17 cellular contexts compared by ENCODE assay signal in the genomic region with DNA sequence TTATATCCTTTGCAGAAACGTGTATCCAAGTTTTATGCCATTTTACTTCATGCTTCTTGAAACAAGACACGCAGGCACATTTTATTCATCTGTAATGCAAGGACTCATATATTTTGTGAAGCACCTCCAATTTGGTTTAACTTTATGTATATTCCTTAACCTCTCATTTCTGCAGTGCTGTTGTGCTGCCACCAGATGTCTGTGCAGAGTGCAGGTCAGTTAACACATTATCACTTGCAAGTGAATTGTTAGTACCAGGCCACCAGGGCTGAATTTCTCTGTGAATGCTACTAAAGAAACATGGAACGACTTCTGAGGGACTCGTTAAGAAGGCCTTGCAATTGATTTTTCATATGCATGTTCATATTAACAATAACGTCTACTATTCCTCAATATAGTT.
DNase-seq lines count a peak whose midpoint lies in the region; FAIRE-seq and TF ChIP-seq lines count a peak whose summit lies in the region.
"Had no signal": no experiment of that assay in that cellular context is flagged by ENCODE, and none has a peak within 500 bp of the region (broad histone marks: within the 10 kb centered on the region; RNA-seq: fewer than 3 reads in every experiment).

No MANE protein-coding gene starts in this region.

- H2BK5ac ChIP-seq in H1 (ENCODE audit: low read depth, low read length), result no peak overlapping the region

- peak; percentile 90 for FAIRE-seq in H1 (lab: Jason Lieb, UNC)

- H4K20me1 ChIP-seq in H1 (replicated peaks in 1 of 2; ENCODE audit: control insufficient read depth in 1 of 2, insufficient read depth in 2 of 2, low read length in 2 of 2) (no peaks in the 10 kb centered on the region), GM23248 (ENCODE audit: insufficient read depth) (no peaks in the 10 kb centered on the region)

- H3K9ac ChIP-seq in H1 (replicated peaks in 1 of 4; ENCODE audit: extremely low read depth in 1 of 4, low read depth in 3 of 4, low read length in 3 of 4) (no peak overlapping the region), GM23248 (no peak overlapping the region)

- no peaks in the 10 kb centered on the region for H3K9me2 ChIP-seq in GM23248 (ENCODE audit: insufficient read depth)

- no peak overlapping the region for H3K23ac ChIP-seq in H1 (ENCODE audit: insufficient read length)

- H3K27ac ChIP-seq in H1 (ENCODE audit: low read depth, low read length) (no peak overlapping the region), GM23248 (no peak overlapping the region)

- no peak overlapping the region for H2BK12ac ChIP-seq in H1 (ENCODE audit: low read depth, low read length)

- CTCF ChIA-PET in H1 (lab: Charles Lee; ENCODE audit: partially characterized antibody), result no interaction called here

- H3K14ac ChIP-seq in H1 (ENCODE audit: insufficient read length), result no peak overlapping the region

- H2BK20ac ChIP-seq in H1 (ENCODE audit: low read length), result no peak overlapping the region

- no peak overlapping the region for H2BK120ac ChIP-seq in H1 (replicated peaks; ENCODE audit: low read depth, low read length)

- DNase-seq in NCI-H748 (lab: John Stamatoyannopoulos, UW; ENCODE audit: unreplicated experiment) (peak; percentile 1), NCI-H748 treated with DMSO at 0.1 percent for 48 hours (lab: John Stamatoyannopoulos, UW) (no peak), NB4 (ENCODE audit: low read depth) (peak; percentile 7), H1 (ENCODE audit: low read depth in 1 of 2, low spot score in 2 of 2) (no peak), superior temporal gyrus (ENCODE audit: extremely low spot score) (peak; percentile 4), cardiac septum (ENCODE audit: low spot score) (no peak), GM23248 (no peak), NCI-H1694 (lab: John Stamatoyannopoulos, UW) (no peak)
- DNase-seq: activated CD4-positive, alpha-beta T cell treated with anti-CD3 and anti-CD28 coated beads, Interleukin-2, amount 10 ng/mL, durations not matched to agents 24 days and 14 days; activated naive CD8-positive, alpha-beta T cell treated with anti-CD3 and anti-CD28 coated beads, Interleukin-2, amount 10 ng/mL, durations not matched to agents 7 days and 5 days; activated T-cell treated with anti-CD3 and anti-CD28 coated beads for 4 hours; GOT3; IMR-90; NCI-H1436 treated with DMSO at 0.1 percent for 48 hours; NCI-H510A; stimulated activated CD4-positive, alpha-beta T cell treated with anti-CD3 and anti-CD28 coated beads, Interleukin-1b, Interleukin-23, amount 100 ng/mL, for 48 hours had no signal

- H3K9me3 ChIP-seq in H1 (ENCODE audit: insufficient read depth in 2 of 2, low read depth in 1 of 2, low read length in 1 of 2) (no peaks in the 10 kb centered on the region), GM23248 (ENCODE audit: low read depth) (no peaks in the 10 kb centered on the region)

- H3K79me1 ChIP-seq in H1 (ENCODE audit: low read depth, low read length), result no peaks in the 10 kb centered on the region

- no peak overlapping the region for H3K4me2 ChIP-seq in H1 (ENCODE audit: insufficient read depth in 1 of 2, low read depth in 2 of 2, low read length in 2 of 2)
- no peak overlapping the region for H3K4me2 ChIP-seq in GM23248 (ENCODE audit: unreplicated experiment)

- no peak overlapping the region for H2AK5ac ChIP-seq in H1 (ENCODE audit: low read depth, low read length)

- no peak overlapping the region for H4K8ac ChIP-seq in H1 (ENCODE audit: extremely low read depth, insufficient read depth, low read length)

- POLR2A ChIA-PET in H1 (lab: Charles Lee; ENCODE audit: partially characterized antibody), result no interaction called here

- H3K4me1 ChIP-seq in H1 (replicated peaks in 1 of 4; ENCODE audit: control insufficient read depth in 3 of 4, insufficient read depth in 4 of 4, low read length in 3 of 4) (no peaks in the 10 kb centered on the region), GM23248 (ENCODE audit: insufficient read depth) (no peaks in the 10 kb centered on the region)

- H2AFZ ChIP-seq in H1 (ENCODE audit: low read length) (no peak overlapping the region), GM23248 (no peak overlapping the region)

- H4K5ac ChIP-seq in H1 (ENCODE audit: insufficient read length, low read depth, low read length), result no peak overlapping the region

- H3K4ac ChIP-seq in H1 (replicated peaks; ENCODE audit: insufficient read length, low read depth, low read length), result no peak overlapping the region

- no peak overlapping the region for H3K18ac ChIP-seq in H1 (ENCODE audit: extremely low read depth, low read length)

- H3K4me3 ChIP-seq in NB4 (ENCODE audit: low read depth, low read length), result no peak overlapping the region
- no peak overlapping the region for H3K4me3 ChIP-seq in H1 (ENCODE audit: extremely low read depth in 1 of 4, insufficient read depth in 2 of 4, low read depth in 3 of 4, low read length in 4 of 4)
- no peak overlapping the region for H3K4me3 ChIP-seq in GM23248
- H3K4me3 ChIP-seq: lung had no signal

- H3K79me2 ChIP-seq in H1 (ENCODE audit: control insufficient read depth in 1 of 2, insufficient read depth in 2 of 2, low read length in 2 of 2), result no peaks in the 10 kb centered on the region
- H3K79me2 ChIP-seq in GM23248 (ENCODE audit: insufficient read depth), result no peaks in the 10 kb centered on the region

- H2BK15ac ChIP-seq in H1 (ENCODE audit: low read length), result no peak overlapping the region

- H3K56ac ChIP-seq in H1 (replicated peaks; ENCODE audit: insufficient read length, low read depth, low read length), result no peak overlapping the region

- no peak for TF ChIP-seq EP300 in H1 (IDR thresholded peaks at IDR 0.05; ENCODE audit: borderline replicate concordance in 1 of 2, low read depth in 2 of 2, low read length in 2 of 2)

- peak; percentile 51 to 61 for TF ChIP-seq RAD21 in H1 (IDR thresholded peaks at IDR 0.05 in 1 of 2, conservative IDR thresholded peaks at IDR 0.05 in 1 of 2; ENCODE audit: low read depth in 2 of 2, low read length in 2 of 2)

- 78% methylated on average over 5 of the region's 5 CpGs; no CpG with 5 or more reads in 1 of the 2 experiments for WGBS in H1 (ENCODE audit: extremely low coverage in 1 of 2, insufficient coverage in 1 of 2, insufficient read length in 1 of 2, insufficient replicate concordance in 2 of 2, low coverage in 1 of 2, low lambda C conversion rate in 2 of 2, missing lambda C conversion rate in 1 of 2), 2 experiments
- WGBS in GM23248 (ENCODE audit: low coverage in 1 of 2, low lambda C conversion rate in 2 of 2, missing lambda C conversion rate in 2 of 2), 2 experiments, result 15 to 17% methylated on average over 5 of the region's 5 CpGs

- intact Hi-C loops in cardiac septum (cut with DNase I), result no loop called here

- H4K91ac ChIP-seq in H1 (replicated peaks; ENCODE audit: insufficient read length, low read length), result no peak overlapping the region

- TF ChIP-seq CTCF in NB4 (IDR thresholded peaks at IDR 0.05; ENCODE audit: low read depth, low read length) (no peak), H1 (IDR thresholded peaks at IDR 0.05; ENCODE audit: control extremely low read depth in 1 of 3, insufficient read depth in 1 of 3, low read depth in 1 of 3, low read length in 3 of 3) (peak in 2 of 3 experiments; percentile 19 to 56; a peak in 3 of 4 replicates)

- in situ Hi-C loops in GM23248 (cut with MboI), result no loop called here

- TF ChIP-seq POLR2A in NB4 (IDR thresholded peaks at IDR 0.05; ENCODE audit: extremely low read depth, insufficient read length), result no peak
- TF ChIP-seq POLR2A in H1 (IDR thresholded peaks at IDR 0.05; ENCODE audit: control extremely low read depth in 1 of 2, low read depth in 2 of 2, low read length in 2 of 2), result no peak

- no peaks in the 10 kb centered on the region for H3F3A ChIP-seq in GM23248 (ENCODE audit: insufficient read depth)

- no peaks in the 10 kb centered on the region for H3K27me3 ChIP-seq in H1 (replicated peaks in 1 of 4; ENCODE audit: control insufficient read depth in 3 of 4, extremely low read depth in 1 of 4, insufficient read depth in 3 of 4, low read length in 3 of 4)
- no peaks in the 10 kb centered on the region for H3K27me3 ChIP-seq in GM23248 (replicated peaks; ENCODE audit: insufficient read depth)

- no peaks in the 10 kb centered on the region for H3K23me2 ChIP-seq in H1 (ENCODE audit: low read depth, low read length)

- no peaks in the 10 kb centered on the region for H3K36me3 ChIP-seq in H1 (ENCODE audit: control insufficient read depth in 2 of 4, insufficient read depth in 4 of 4, low read length in 3 of 4)
- H3K36me3 ChIP-seq in GM23248 (ENCODE audit: low read depth), result no peaks in the 10 kb centered on the region

TF ChIP-seq in H1, 55 proteins besides CTCF, POLR2A, EP300 and RAD21:
- no peak for TF ChIP-seq NRF1 (IDR thresholded peaks at IDR 0.05; ENCODE audit: low read depth, low read length)
- TF ChIP-seq CBX8 (IDR thresholded peaks at IDR 0.05; ENCODE audit: borderline replicate concordance, low read depth, low read length), result no peak
TF ChIP-seq in H1: peak in this region for 0.

Comparison
In these comparisons a context has a peak if more than half of its experiments do, and no peak if none do; other contexts are left out.
1. DNase-seq: peak in NCI-H748 (single experiment), NB4 (single experiment) and superior temporal gyrus (single experiment); none in NCI-H748 treated with DMSO at 0.1 percent for 48 hours (single experiment), H1 (0 of 2), cardiac septum (single experiment), GM23248 (single experiment) and NCI-H1694 (single experiment).